ENCODE assay signal across 18 cellular contexts in genomic region chr15:92796163-92796611, GRCh38.
"Had no signal": no experiment of that assay in that cellular context is flagged by ENCODE, and none has a peak within 500 bp of the region (broad histone marks: within the 10 kb centered on the region; RNA-seq: fewer than 3 reads in every experiment).

No MANE protein-coding gene starts in this region.

- H3K4me2 ChIP-seq: hepatocyte had no signal

- H3K79me2 ChIP-seq: hepatocyte had no signal

- H3K27me3 ChIP-seq: dorsolateral prefrontal cortex, hepatocyte, ovary had no signal

- H3K36me3 ChIP-seq: ovary, thoracic aorta had no signal

- H3K27ac ChIP-seq: hepatocyte, ovary, thoracic aorta had no signal

- H3K9me3 ChIP-seq: mucosa of descending colon, ovary, thoracic aorta had no signal

- DNase-seq: cortex of kidney; dorsolateral prefrontal cortex; effector CD8-positive, alpha-beta T cell; foreskin melanocyte; kidney glomerular epithelial cell; mammary epithelial cell; mucosa of descending colon; natural killer cell; nucleus accumbens; ovary; right cardiac atrium; stimulated activated CD4-positive, alpha-beta T cell treated with anti-CD3 and anti-CD28 coated beads, Interleukin-2, amount 100 ng/mL, for 24 hours; stimulated activated CD4-positive, alpha-beta T cell treated with anti-CD3 and anti-CD28 coated beads, Interleukin-4, amount 100 ng/mL, for 4 hours; stimulated activated naive B cell treated with anti-CD40 and anti-IgM and Interleukin-4, amounts not matched to agents 10 μg/mL and 1 μg/mL and 100 μg/mL, for 72 hours; stimulated activated naive CD8-positive, alpha-beta T cell treated with anti-CD3 and anti-CD28 coated beads, Interleukin-15, amount 100 ng/mL, for 72 hours; trophoblast cell had no signal

- ATAC-seq: natural killer cell; stimulated activated naive B cell treated with anti-CD40 and anti-IgM and Interleukin-4, amounts not matched to agents 10 μg/mL and 1 μg/mL and 100 μg/mL, for 72 hours; stimulated activated naive CD8-positive, alpha-beta T cell treated with anti-CD3 and anti-CD28 coated beads, Interleukin-15, amount 100 ng/mL, for 72 hours had no signal

- H3K4me3 ChIP-seq: dorsolateral prefrontal cortex, hepatocyte, mucosa of descending colon, ovary, thoracic aorta had no signal

- H2AFZ ChIP-seq: hepatocyte had no signal
